In genomic region chr1:54350360-54350759, GRCh38 we compare ENCODE assay signal across 16 cellular contexts. TPM values are rescaled to one million over a fixed set of nuclear protein-coding genes. Genes with fewer than 3 reads are reported as not detected.
A peak's percentile ranks its signal among the peaks of the same experiment; 100 is the strongest.
DNase-seq lines count a peak whose midpoint lies in the region; ATAC-seq lines count a peak whose summit lies in the region.
"Had no signal": no experiment of that assay in that cellular context is flagged by ENCODE, and none has a peak within 500 bp of the region (broad histone marks: within the 10 kb centered on the region; RNA-seq: fewer than 3 reads in every experiment).

No MANE protein-coding gene starts in this region.

- no peaks in the 10 kb centered on the region for H3K36me3 ChIP-seq in naive thymus-derived CD4-positive, alpha-beta T cell (ENCODE audit: control insufficient read depth in 2 of 3, insufficient read depth in 3 of 3, low read length in 3 of 3)

- CTCF ChIA-PET in activated CD4-positive, alpha-beta T cell treated with anti-CD3 and anti-CD28 coated beads, Interleukin-2, amount 10 ng/mL, durations not matched to agents 7 days and 5 days (lab: Charles Lee), result interaction anchor here (1.2 kb wide), 1 partner anchor 10 kb away, joined by 4 read pairs; no protein-coding TSS in a partner anchor
- CTCF ChIA-PET in naive thymus-derived CD4-positive, alpha-beta T cell (lab: Charles Lee), result interaction anchor here (0.6 to 1.0 kb wide), 4 partner anchors 10 to 55 kb away, joined by 3 read pairs; no protein-coding TSS in a partner anchor

- H3K9me3 ChIP-seq in naive thymus-derived CD4-positive, alpha-beta T cell (ENCODE audit: control insufficient read depth in 2 of 3, low read length in 3 of 3), result no peaks in the 10 kb centered on the region
- H3K9me3 ChIP-seq: testis had no signal

- POLR2A ChIA-PET in activated CD4-positive, alpha-beta T cell treated with anti-CD3 and anti-CD28 coated beads, Interleukin-2, amount 10 ng/mL, durations not matched to agents 7 days and 5 days (lab: Charles Lee), result no interaction called here
- POLR2A ChIA-PET in naive thymus-derived CD4-positive, alpha-beta T cell (lab: Charles Lee), result interaction anchor here (0.6 kb wide), 1 partner anchor 143 kb away, joined by 3 read pairs; no protein-coding TSS in a partner anchor

- H3K36me3 Mint-ChIP-seq in activated CD4-positive, alpha-beta T cell treated with anti-CD3 and anti-CD28 coated beads, Interleukin-2, amount 10 ng/mL, durations not matched to agents 24 days and 14 days (ENCODE audit: low read depth), result peaks cover 16% of the 10 kb centered on the region
- peaks cover 3% of the 10 kb centered on the region for H3K36me3 Mint-ChIP-seq in activated CD4-positive, alpha-beta T cell treated with anti-CD3 and anti-CD28 coated beads, Interleukin-2, amount 10 ng/mL, durations not matched to agents 7 days and 5 days (ENCODE audit: low read depth)
- peaks cover 4% of the 10 kb centered on the region for H3K36me3 Mint-ChIP-seq in activated T-helper 17 cell treated with anti-CD3 and anti-CD28 coated beads, Interleukin-2, amount 50 U/mL, for 72 hours (ENCODE audit: low read depth)
- peaks cover 0 to 5% (median 0%) of the 10 kb centered on the region in 5 donors for H3K36me3 Mint-ChIP-seq in naive thymus-derived CD4-positive, alpha-beta T cell

- no peaks in the 10 kb centered on the region for H3K9me3 Mint-ChIP-seq in activated CD4-positive, alpha-beta T cell treated with anti-CD3 and anti-CD28 coated beads, Interleukin-2, amount 10 ng/mL, durations not matched to agents 24 days and 14 days
- no peaks in the 10 kb centered on the region for H3K9me3 Mint-ChIP-seq in activated CD4-positive, alpha-beta T cell treated with anti-CD3 and anti-CD28 coated beads, Interleukin-2, amount 10 ng/mL, durations not matched to agents 7 days and 5 days
- H3K9me3 Mint-ChIP-seq in activated T-helper 17 cell treated with anti-CD3 and anti-CD28 coated beads, Interleukin-2, amount 50 U/mL, for 72 hours, result no peaks in the 10 kb centered on the region
- no peaks in the 10 kb centered on the region for H3K9me3 Mint-ChIP-seq in naive thymus-derived CD4-positive, alpha-beta T cell
- H3K9me3 Mint-ChIP-seq: activated T-helper 2 cell treated with anti-CD3 and anti-CD28 coated beads, Interferon-gamma antibody, Interleukin-2, Interleukin-4, amounts not matched to agents 10 μg/mL and 5 μg/mL and 100 μg/mL, durations not matched to agents 14 hours and 24 hours and 36 hours had no signal

- H3K4me1 Mint-ChIP-seq in activated CD4-positive, alpha-beta T cell treated with anti-CD3 and anti-CD28 coated beads, Interleukin-2, amount 10 ng/mL, durations not matched to agents 24 days and 14 days, result peaks cover 38% of the 10 kb centered on the region
- H3K4me1 Mint-ChIP-seq in activated CD4-positive, alpha-beta T cell treated with anti-CD3 and anti-CD28 coated beads, Interleukin-2, amount 10 ng/mL, durations not matched to agents 7 days and 5 days, result peaks cover 59% of the 10 kb centered on the region
- H3K4me1 Mint-ChIP-seq in activated T-helper 17 cell treated with anti-CD3 and anti-CD28 coated beads, Interleukin-2, amount 50 U/mL, for 72 hours, result peaks cover 14% of the 10 kb centered on the region
- peaks cover 51 to 86% (median 78%) of the 10 kb centered on the region in 7 donors for H3K4me1 Mint-ChIP-seq in naive thymus-derived CD4-positive, alpha-beta T cell

- H3K4me1 ChIP-seq in naive thymus-derived CD4-positive, alpha-beta T cell (ENCODE audit: control insufficient read depth in 2 of 2, insufficient read depth in 2 of 2, low read length in 2 of 2), result peaks cover 0 to 17% of the 10 kb centered on the region in 2 donors

- H3K4me3 Mint-ChIP-seq in activated CD4-positive, alpha-beta T cell treated with anti-CD3 and anti-CD28 coated beads, Interleukin-2, amount 10 ng/mL, durations not matched to agents 24 days and 14 days, result no peak overlapping the region
- H3K4me3 Mint-ChIP-seq in activated CD4-positive, alpha-beta T cell treated with anti-CD3 and anti-CD28 coated beads, Interleukin-2, amount 10 ng/mL, durations not matched to agents 7 days and 5 days, result no peak overlapping the region
- H3K4me3 Mint-ChIP-seq in activated T-helper 17 cell treated with anti-CD3 and anti-CD28 coated beads, Interleukin-2, amount 50 U/mL, for 72 hours, result no peak overlapping the region
- H3K4me3 Mint-ChIP-seq in naive thymus-derived CD4-positive, alpha-beta T cell, result no peak overlapping the region

- H3K27me3 Mint-ChIP-seq in activated CD4-positive, alpha-beta T cell treated with anti-CD3 and anti-CD28 coated beads, Interleukin-2, amount 10 ng/mL, durations not matched to agents 24 days and 14 days, result no peaks in the 10 kb centered on the region
- no peaks in the 10 kb centered on the region for H3K27me3 Mint-ChIP-seq in activated CD4-positive, alpha-beta T cell treated with anti-CD3 and anti-CD28 coated beads, Interleukin-2, amount 10 ng/mL, durations not matched to agents 7 days and 5 days
- H3K27me3 Mint-ChIP-seq in activated T-helper 17 cell treated with anti-CD3 and anti-CD28 coated beads, Interleukin-2, amount 50 U/mL, for 72 hours, result no peaks in the 10 kb centered on the region
- no peaks in the 10 kb centered on the region for H3K27me3 Mint-ChIP-seq in naive thymus-derived CD4-positive, alpha-beta T cell

- no peaks in the 10 kb centered on the region for H3K27me3 ChIP-seq in naive thymus-derived CD4-positive, alpha-beta T cell (ENCODE audit: control insufficient read depth in 2 of 2, insufficient read depth in 2 of 2, low read length in 2 of 2)
- H3K27me3 ChIP-seq: testis had no signal

- no peak for DNase-seq in activated CD4-positive, alpha-beta T cell treated with anti-CD3 and anti-CD28 coated beads, Interleukin-2, amount 10 ng/mL, durations not matched to agents 24 days and 14 days
- no peak for DNase-seq in activated CD4-positive, alpha-beta T cell treated with anti-CD3 and anti-CD28 coated beads, Interleukin-2, amount 10 ng/mL, durations not matched to agents 7 days and 5 days
- DNase-seq in naive thymus-derived CD4-positive, alpha-beta T cell, result no peak
- no peak for DNase-seq in cortex of kidney (lab: John Stamatoyannopoulos, UW)
- no peak for DNase-seq in DMS 273 treated with DMSO at 0.1 percent for 48 hours (lab: John Stamatoyannopoulos, UW)
- DNase-seq in HUDEP-2 (lab: John Stamatoyannopoulos, UW; ENCODE audit: unreplicated experiment in 76 of 76), result no peak
- no peak for DNase-seq in NCI-H1105 (lab: John Stamatoyannopoulos, UW)
- DNase-seq: H7; KG1; NCI-H1694; right cardiac atrium; stimulated activated CD4-positive, alpha-beta T cell treated with anti-CD3 and anti-CD28 coated beads, Interleukin-2, amount 100 ng/mL, for 24 hours; testis had no signal

- no peak overlapping the region for H3K27ac ChIP-seq in naive thymus-derived CD4-positive, alpha-beta T cell (ENCODE audit: low read depth, low read length)
- H3K27ac ChIP-seq: C4-2B had no signal

- intact Hi-C loops in activated CD4-positive, alpha-beta T cell treated with anti-CD3 and anti-CD28 coated beads, Interleukin-2, amount 10 ng/mL, durations not matched to agents 24 days and 14 days (cut with micrococcal nuclease), result no loop called here
- intact Hi-C loops in naive thymus-derived CD4-positive, alpha-beta T cell (cut with micrococcal nuclease), result no loop called here

- peak overlapping the region; percentile 51 for H3K27ac Mint-ChIP-seq in activated CD4-positive, alpha-beta T cell treated with anti-CD3 and anti-CD28 coated beads, Interleukin-2, amount 10 ng/mL, durations not matched to agents 24 days and 14 days
- no peak overlapping the region for H3K27ac Mint-ChIP-seq in activated CD4-positive, alpha-beta T cell treated with anti-CD3 and anti-CD28 coated beads, Interleukin-2, amount 10 ng/mL, durations not matched to agents 7 days and 5 days
- H3K27ac Mint-ChIP-seq in activated T-helper 17 cell treated with anti-CD3 and anti-CD28 coated beads, Interleukin-2, amount 50 U/mL, for 72 hours, result peak overlapping the region; percentile 37
- H3K27ac Mint-ChIP-seq in naive thymus-derived CD4-positive, alpha-beta T cell, result peak overlapping the region in 7 of 9 donors; percentile 22 to 92 (median 72)

- no peak for ATAC-seq in activated T-helper 17 cell treated with anti-CD3 and anti-CD28 coated beads, Interleukin-2, amount 50 U/mL, for 72 hours (replicated peaks)
- no peak for ATAC-seq in naive thymus-derived CD4-positive, alpha-beta T cell
- ATAC-seq: right cardiac atrium had no signal

- no peak overlapping the region for H3K4me3 ChIP-seq in naive thymus-derived CD4-positive, alpha-beta T cell (ENCODE audit: low read length)
- H3K4me3 ChIP-seq: testis had no signal

RNA-seq across cellular contexts. Expression of gene SSBP3, which starts 55.8 kb away (rescaled TPM):
- total RNA-seq in activated CD4-positive, alpha-beta T cell treated with anti-CD3 and anti-CD28 coated beads, Interleukin-2, amount 10 ng/mL, durations not matched to agents 24 days and 14 days, result 84.1 and 87.9 TPM in 2 replicates
- total RNA-seq in activated CD4-positive, alpha-beta T cell treated with anti-CD3 and anti-CD28 coated beads, Interleukin-2, amount 10 ng/mL, durations not matched to agents 7 days and 5 days, result 100 to 1,000 TPM in 1 of 2 experiments, 10 to 100 TPM in 1; 93.4 to 127 TPM
- 10 to 100 TPM; 40.3 to 56.3 TPM for total RNA-seq in activated T-helper 17 cell treated with anti-CD3 and anti-CD28 coated beads, Interleukin-2, amount 50 U/mL, for 72 hours
- total RNA-seq in naive thymus-derived CD4-positive, alpha-beta T cell, result 100 to 1,000 TPM in 2 of 5 experiments, 10 to 100 TPM in 3; 69.4 to 124 (median 98.1) TPM
- polyA plus RNA-seq in naive thymus-derived CD4-positive, alpha-beta T cell, result 10 to 100 TPM; 19.4 to 21.3 TPM
